1 cellular context compared by ENCODE assay signal in the genomic region with DNA sequence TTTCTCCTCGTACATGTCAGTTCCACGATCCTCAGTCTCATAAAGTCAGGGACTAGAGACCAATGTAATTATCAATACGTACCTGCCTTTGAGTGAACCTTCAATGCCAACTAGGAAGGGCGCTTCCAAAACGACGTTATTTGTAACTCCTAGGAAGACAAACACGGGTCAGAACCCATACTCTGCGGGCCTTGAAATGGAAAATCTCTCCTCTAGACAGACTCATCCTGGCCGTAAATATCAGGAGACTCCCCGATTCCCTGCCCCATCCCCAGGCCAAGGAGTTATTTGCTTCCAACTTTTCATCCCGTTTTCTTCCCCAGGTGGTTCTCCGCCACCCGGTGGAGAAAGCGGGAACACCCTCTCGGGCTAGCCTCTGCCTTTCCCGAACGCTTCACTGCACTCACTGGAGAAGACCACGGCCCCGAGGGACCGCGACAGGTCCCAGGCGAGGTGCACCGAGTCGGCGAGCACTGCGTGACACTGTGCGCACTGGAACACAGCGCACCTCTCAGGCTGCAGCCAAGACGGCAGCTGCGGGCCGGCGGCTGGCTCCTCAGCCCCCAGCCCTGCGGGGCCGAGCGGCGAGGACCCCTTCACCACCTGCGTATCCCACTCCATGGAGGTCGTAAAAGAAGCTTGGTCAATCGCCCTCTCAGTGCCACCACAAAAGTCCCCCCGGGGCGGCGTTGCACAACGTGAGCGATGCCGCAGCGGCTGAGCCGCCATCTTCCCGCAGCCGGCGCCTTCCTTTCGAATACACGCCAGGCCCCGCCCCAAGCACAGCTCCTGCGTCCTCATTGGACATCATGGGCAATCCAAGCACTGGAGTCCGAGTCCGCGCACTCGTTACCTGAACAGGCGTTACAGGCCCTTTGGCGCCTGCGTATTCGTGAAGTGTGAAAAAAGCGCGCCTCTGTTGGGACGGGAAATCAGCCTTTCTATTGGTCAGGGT.
TF ChIP-seq lines count a peak whose summit lies in the region.

A gene (minus strand): TSS at position 759 of the 955 bp plus-strand sequence. CDS start 30 bp downstream, at position 729.

TF ChIP-seq in HEK293, 187 proteins besides CTCF, POLR2A, EP300 and RAD21 (continued from another document and continues in another):
- TF ChIP-seq, protein P1, sequence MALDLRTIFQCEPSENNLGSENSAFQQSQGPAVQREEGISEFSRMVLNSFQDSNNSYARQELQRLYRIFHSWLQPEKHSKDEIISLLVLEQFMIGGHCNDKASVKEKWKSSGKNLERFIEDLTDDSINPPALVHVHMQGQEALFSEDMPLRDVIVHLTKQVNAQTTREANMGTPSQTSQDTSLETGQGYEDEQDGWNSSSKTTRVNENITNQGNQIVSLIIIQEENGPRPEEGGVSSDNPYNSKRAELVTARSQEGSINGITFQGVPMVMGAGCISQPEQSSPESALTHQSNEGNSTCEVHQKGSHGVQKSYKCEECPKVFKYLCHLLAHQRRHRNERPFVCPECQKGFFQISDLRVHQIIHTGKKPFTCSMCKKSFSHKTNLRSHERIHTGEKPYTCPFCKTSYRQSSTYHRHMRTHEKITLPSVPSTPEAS (tag by site-specific recombination; IDR thresholded peaks at IDR 0.05) = no peak; the same call in 1 of the 2 replicates
- TF ChIP-seq, protein P2, sequence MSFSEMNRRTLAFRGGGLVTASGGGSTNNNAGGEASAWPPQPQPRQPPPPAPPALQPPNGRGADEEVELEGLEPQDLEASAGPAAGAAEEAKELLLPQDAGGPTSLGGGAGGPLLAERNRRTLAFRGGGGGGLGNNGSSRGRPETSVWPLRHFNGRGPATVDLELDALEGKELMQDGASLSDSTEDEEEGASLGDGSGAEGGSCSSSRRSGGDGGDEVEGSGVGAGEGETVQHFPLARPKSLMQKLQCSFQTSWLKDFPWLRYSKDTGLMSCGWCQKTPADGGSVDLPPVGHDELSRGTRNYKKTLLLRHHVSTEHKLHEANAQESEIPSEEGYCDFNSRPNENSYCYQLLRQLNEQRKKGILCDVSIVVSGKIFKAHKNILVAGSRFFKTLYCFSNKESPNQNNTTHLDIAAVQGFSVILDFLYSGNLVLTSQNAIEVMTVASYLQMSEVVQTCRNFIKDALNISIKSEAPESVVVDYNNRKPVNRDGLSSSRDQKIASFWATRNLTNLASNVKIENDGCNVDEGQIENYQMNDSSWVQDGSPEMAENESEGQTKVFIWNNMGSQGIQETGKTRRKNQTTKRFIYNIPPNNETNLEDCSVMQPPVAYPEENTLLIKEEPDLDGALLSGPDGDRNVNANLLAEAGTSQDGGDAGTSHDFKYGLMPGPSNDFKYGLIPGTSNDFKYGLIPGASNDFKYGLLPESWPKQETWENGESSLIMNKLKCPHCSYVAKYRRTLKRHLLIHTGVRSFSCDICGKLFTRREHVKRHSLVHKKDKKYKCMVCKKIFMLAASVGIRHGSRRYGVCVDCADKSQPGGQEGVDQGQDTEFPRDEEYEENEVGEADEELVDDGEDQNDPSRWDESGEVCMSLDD (tag by site-specific recombination; IDR thresholded peaks at IDR 0.05) = no peak
- TF ChIP-seq ZNF785 (tag by site-specific recombination; IDR thresholded peaks at IDR 0.05) = peak; percentile 97
- TF ChIP-seq, protein P3, sequence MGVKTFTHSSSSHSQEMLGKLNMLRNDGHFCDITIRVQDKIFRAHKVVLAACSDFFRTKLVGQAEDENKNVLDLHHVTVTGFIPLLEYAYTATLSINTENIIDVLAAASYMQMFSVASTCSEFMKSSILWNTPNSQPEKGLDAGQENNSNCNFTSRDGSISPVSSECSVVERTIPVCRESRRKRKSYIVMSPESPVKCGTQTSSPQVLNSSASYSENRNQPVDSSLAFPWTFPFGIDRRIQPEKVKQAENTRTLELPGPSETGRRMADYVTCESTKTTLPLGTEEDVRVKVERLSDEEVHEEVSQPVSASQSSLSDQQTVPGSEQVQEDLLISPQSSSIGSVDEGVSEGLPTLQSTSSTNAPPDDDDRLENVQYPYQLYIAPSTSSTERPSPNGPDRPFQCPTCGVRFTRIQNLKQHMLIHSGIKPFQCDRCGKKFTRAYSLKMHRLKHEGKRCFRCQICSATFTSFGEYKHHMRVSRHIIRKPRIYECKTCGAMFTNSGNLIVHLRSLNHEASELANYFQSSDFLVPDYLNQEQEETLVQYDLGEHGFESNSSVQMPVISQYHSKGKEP (tag by site-specific recombination; IDR thresholded peaks at IDR 0.05) = peak; percentile 38; the same call in 1 of the 2 replicates
- TF ChIP-seq, protein P4, sequence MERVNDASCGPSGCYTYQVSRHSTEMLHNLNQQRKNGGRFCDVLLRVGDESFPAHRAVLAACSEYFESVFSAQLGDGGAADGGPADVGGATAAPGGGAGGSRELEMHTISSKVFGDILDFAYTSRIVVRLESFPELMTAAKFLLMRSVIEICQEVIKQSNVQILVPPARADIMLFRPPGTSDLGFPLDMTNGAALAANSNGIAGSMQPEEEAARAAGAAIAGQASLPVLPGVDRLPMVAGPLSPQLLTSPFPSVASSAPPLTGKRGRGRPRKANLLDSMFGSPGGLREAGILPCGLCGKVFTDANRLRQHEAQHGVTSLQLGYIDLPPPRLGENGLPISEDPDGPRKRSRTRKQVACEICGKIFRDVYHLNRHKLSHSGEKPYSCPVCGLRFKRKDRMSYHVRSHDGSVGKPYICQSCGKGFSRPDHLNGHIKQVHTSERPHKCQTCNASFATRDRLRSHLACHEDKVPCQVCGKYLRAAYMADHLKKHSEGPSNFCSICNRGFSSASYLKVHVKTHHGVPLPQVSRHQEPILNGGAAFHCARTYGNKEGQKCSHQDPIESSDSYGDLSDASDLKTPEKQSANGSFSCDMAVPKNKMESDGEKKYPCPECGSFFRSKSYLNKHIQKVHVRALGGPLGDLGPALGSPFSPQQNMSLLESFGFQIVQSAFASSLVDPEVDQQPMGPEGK (tag by site-specific recombination; IDR thresholded peaks at IDR 0.05) = peak; percentile 64
- TF ChIP-seq ZNF24 (tag by site-specific recombination; IDR thresholded peaks at IDR 0.05) = 0 out of 2 replicates have a peak, but pooled peaks have one; percentile 49
- TF ChIP-seq ZNF169 (tag by site-specific recombination; IDR thresholded peaks at IDR 0.05) = no peak
- TF ChIP-seq ZNF112 (tag by site-specific recombination; IDR thresholded peaks at IDR 0.05) = no peak
- TF ChIP-seq, protein P5, sequence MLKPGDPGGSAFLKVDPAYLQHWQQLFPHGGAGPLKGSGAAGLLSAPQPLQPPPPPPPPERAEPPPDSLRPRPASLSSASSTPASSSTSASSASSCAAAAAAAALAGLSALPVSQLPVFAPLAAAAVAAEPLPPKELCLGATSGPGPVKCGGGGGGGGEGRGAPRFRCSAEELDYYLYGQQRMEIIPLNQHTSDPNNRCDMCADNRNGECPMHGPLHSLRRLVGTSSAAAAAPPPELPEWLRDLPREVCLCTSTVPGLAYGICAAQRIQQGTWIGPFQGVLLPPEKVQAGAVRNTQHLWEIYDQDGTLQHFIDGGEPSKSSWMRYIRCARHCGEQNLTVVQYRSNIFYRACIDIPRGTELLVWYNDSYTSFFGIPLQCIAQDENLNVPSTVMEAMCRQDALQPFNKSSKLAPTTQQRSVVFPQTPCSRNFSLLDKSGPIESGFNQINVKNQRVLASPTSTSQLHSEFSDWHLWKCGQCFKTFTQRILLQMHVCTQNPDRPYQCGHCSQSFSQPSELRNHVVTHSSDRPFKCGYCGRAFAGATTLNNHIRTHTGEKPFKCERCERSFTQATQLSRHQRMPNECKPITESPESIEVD (tag by site-specific recombination; IDR thresholded peaks at IDR 0.05) = no peak
- TF ChIP-seq KLF9 (tag by site-specific recombination; IDR thresholded peaks at IDR 0.05; ENCODE audit: low read depth) = peak; percentile 42; the same call in 1 of the 2 replicates
- no peak for TF ChIP-seq ZNF16 (tag by site-specific recombination; IDR thresholded peaks at IDR 0.05; ENCODE audit: low read depth)
- TF ChIP-seq, protein P6, sequence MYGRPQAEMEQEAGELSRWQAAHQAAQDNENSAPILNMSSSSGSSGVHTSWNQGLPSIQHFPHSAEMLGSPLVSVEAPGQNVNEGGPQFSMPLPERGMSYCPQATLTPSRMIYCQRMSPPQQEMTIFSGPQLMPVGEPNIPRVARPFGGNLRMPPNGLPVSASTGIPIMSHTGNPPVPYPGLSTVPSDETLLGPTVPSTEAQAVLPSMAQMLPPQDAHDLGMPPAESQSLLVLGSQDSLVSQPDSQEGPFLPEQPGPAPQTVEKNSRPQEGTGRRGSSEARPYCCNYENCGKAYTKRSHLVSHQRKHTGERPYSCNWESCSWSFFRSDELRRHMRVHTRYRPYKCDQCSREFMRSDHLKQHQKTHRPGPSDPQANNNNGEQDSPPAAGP (tag by site-specific recombination; IDR thresholded peaks at IDR 0.05) = peak; percentile 64
- TF ChIP-seq ZNF391 (tag by site-specific recombination; IDR thresholded peaks at IDR 0.05; ENCODE audit: borderline replicate concordance, low read depth) = no peak
- TF ChIP-seq, protein P7, sequence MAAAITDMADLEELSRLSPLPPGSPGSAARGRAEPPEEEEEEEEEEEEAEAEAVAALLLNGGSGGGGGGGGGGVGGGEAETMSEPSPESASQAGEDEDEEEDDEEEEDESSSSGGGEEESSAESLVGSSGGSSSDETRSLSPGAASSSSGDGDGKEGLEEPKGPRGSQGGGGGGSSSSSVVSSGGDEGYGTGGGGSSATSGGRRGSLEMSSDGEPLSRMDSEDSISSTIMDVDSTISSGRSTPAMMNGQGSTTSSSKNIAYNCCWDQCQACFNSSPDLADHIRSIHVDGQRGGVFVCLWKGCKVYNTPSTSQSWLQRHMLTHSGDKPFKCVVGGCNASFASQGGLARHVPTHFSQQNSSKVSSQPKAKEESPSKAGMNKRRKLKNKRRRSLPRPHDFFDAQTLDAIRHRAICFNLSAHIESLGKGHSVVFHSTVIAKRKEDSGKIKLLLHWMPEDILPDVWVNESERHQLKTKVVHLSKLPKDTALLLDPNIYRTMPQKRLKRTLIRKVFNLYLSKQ (tag by site-specific recombination; IDR thresholded peaks at IDR 0.05; ENCODE audit: borderline replicate concordance) = no peak
- TF ChIP-seq, protein P8, sequence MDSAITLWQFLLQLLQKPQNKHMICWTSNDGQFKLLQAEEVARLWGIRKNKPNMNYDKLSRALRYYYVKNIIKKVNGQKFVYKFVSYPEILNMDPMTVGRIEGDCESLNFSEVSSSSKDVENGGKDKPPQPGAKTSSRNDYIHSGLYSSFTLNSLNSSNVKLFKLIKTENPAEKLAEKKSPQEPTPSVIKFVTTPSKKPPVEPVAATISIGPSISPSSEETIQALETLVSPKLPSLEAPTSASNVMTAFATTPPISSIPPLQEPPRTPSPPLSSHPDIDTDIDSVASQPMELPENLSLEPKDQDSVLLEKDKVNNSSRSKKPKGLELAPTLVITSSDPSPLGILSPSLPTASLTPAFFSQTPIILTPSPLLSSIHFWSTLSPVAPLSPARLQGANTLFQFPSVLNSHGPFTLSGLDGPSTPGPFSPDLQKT (IDR thresholded peaks at IDR 0.05; ENCODE audit: borderline replicate concordance, low read depth, low read length) = no peak
- peak; percentile 80; the same call in 1 of the 2 replicates for TF ChIP-seq ZNF777 (tag by site-specific recombination; IDR thresholded peaks at IDR 0.05; ENCODE audit: borderline replicate concordance)
- TF ChIP-seq ZNF600 (tag by site-specific recombination; IDR thresholded peaks at IDR 0.05) = peak; percentile 84
- TF ChIP-seq ZNF658 (tag by site-specific recombination; IDR thresholded peaks at IDR 0.05) = no peak
- TF ChIP-seq ZNF324 (tag by site-specific recombination; IDR thresholded peaks at IDR 0.05) = peak; percentile 78
- no peak for TF ChIP-seq ZNF114 (tag by site-specific recombination; IDR thresholded peaks at IDR 0.05)
- no peak for TF ChIP-seq ZNF155 (tag by site-specific recombination; IDR thresholded peaks at IDR 0.05)
- TF ChIP-seq, protein P9, sequence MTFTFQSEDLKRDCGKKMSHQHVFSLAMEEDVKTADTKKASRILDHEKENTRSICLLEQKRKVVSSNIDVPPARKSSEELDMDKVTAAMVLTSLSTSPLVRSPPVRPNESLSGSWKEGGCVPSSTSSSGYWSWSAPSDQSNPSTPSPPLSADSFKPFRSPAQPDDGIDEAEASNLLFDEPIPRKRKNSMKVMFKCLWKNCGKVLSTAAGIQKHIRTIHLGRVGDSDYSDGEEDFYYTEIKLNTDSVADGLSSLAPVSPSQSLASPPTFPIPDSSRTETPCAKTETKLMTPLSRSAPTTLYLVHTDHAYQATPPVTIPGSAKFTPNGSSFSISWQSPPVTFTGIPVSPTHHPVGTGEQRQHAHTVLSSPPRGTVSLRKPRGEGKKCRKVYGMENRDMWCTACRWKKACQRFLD (tag by site-specific recombination; IDR thresholded peaks at IDR 0.05) = no peak
- peak; percentile 90; the same call in 1 of the 2 replicates for TF ChIP-seq ZNF2 (tag by site-specific recombination; IDR thresholded peaks at IDR 0.05)
- TF ChIP-seq KLF10 (tag by site-specific recombination; IDR thresholded peaks at IDR 0.05) = peak; percentile 24; the same call in 1 of the 2 replicates
- TF ChIP-seq ZNF211 (tag by site-specific recombination; IDR thresholded peaks at IDR 0.05; ENCODE audit: low read depth) = no peak
- no peak for TF ChIP-seq ZNF544 (tag by site-specific recombination; IDR thresholded peaks at IDR 0.05)
- TF ChIP-seq, protein P10, sequence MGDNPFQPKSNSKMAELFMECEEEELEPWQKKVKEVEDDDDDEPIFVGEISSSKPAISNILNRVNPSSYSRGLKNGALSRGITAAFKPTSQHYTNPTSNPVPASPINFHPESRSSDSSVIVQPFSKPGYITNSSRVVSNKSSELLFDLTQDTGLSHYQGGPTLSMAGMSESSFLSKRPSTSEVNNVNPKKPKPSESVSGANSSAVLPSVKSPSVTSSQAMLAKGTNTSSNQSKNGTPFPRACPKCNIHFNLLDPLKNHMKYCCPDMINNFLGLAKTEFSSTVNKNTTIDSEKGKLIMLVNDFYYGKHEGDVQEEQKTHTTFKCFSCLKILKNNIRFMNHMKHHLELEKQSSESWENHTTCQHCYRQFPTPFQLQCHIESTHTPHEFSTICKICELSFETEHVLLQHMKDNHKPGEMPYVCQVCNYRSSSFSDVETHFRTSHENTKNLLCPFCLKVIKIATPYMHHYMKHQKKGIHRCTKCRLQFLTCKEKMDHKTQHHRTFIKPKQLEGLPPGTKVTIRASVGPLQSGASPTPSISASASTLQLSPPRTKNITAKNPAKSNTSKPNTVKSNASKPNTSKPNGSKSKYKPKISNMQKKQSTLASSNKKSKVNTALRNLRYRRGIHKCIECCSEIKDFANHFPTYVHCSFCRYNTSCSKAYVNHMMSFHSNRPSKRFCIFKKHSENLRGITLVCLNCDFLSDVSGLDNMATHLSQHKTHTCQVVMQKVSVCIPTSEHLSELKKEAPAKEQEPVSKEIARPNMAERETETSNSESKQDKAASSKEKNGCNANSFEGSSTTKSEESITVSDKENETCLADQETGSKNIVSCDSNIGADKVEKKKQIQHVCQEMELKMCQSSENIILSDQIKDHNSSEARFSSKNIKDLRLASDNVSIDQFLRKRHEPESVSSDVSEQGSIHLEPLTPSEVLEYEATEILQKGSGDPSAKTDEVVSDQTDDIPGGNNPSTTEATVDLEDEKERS (tag by site-specific recombination; IDR thresholded peaks at IDR 0.05) = no peak
- peak; percentile 83 for TF ChIP-seq YY2 (tag by site-specific recombination; IDR thresholded peaks at IDR 0.05)
- peak; percentile 61; the same call in 1 of the 2 replicates for TF ChIP-seq GLIS2 (tag by site-specific recombination; IDR thresholded peaks at IDR 0.05)
- peak; percentile 90 for TF ChIP-seq ZBTB17 (tag by site-specific recombination; IDR thresholded peaks at IDR 0.05)
- TF ChIP-seq KLF8 (tag by site-specific recombination; IDR thresholded peaks at IDR 0.05) = peak; percentile 53
- TF ChIP-seq PRDM1 (tag by site-specific recombination; IDR thresholded peaks at IDR 0.05) = 0 out of 2 replicates have a peak, but pooled peaks have one; percentile 29
- TF ChIP-seq GFI1B (tag by site-specific recombination; IDR thresholded peaks at IDR 0.05) = no peak
- no peak for TF ChIP-seq ZNF48 (tag by site-specific recombination; IDR thresholded peaks at IDR 0.05)
- TF ChIP-seq ZNF302 (tag by site-specific recombination; IDR thresholded peaks at IDR 0.05; ENCODE audit: low read depth) = no peak
- TF ChIP-seq GLI4 (tag by site-specific recombination; IDR thresholded peaks at IDR 0.05) = no peak
- peak; percentile 25; the same call in 1 of the 2 replicates for TF ChIP-seq ZBTB20 (tag by site-specific recombination; IDR thresholded peaks at IDR 0.05)
- TF ChIP-seq ZNF791 (tag by site-specific recombination; IDR thresholded peaks at IDR 0.05) = no peak
